Comparison of ENCODE assay signal across 13 cellular contexts in genomic region chr6:13304101-13304500, GRCh38. TPM values are rescaled to one million over a fixed set of nuclear protein-coding genes. Genes with fewer than 3 reads are reported as not detected.
A peak's percentile ranks its signal among the peaks of the same experiment; 100 is the strongest.
DNase-seq lines count a peak whose midpoint lies in the region; FAIRE-seq and TF ChIP-seq lines count a peak whose summit lies in the region.
"Had no signal": no experiment of that assay in that cellular context is flagged by ENCODE, and none has a peak within 500 bp of the region (broad histone marks: within the 10 kb centered on the region; RNA-seq: fewer than 3 reads in every experiment).

No MANE protein-coding gene starts in this region.

- H3K36me3 ChIP-seq in ACC112 (ENCODE audit: insufficient read depth, low read length) (peaks cover 25% of the 10 kb centered on the region), OCI-LY3 (replicated peaks; ENCODE audit: low read depth, low read length) (peaks cover 13% of the 10 kb centered on the region), colonic mucosa (no peaks in the 10 kb centered on the region)

- CTCF ChIA-PET in activated naive CD4-positive, alpha-beta T cell treated with anti-CD3 and anti-CD28 coated beads for 36 hours (lab: Charles Lee), result no interaction called here

- H3K36me3 Mint-ChIP-seq in nephron (ENCODE audit: low read depth), result peaks cover 82% of the 10 kb centered on the region
- peaks cover 36% of the 10 kb centered on the region for H3K36me3 Mint-ChIP-seq in activated naive CD4-positive, alpha-beta T cell treated with anti-CD3 and anti-CD28 coated beads for 36 hours (ENCODE audit: low read depth)

- no peaks in the 10 kb centered on the region for H3K9me3 Mint-ChIP-seq in nephron
- H3K9me3 Mint-ChIP-seq in activated naive CD4-positive, alpha-beta T cell treated with anti-CD3 and anti-CD28 coated beads for 36 hours, result peaks cover 4% of the 10 kb centered on the region
- H3K9me3 Mint-ChIP-seq: neural progenitor cell had no signal

- H3K4me3 ChIP-seq in ACC112 (ENCODE audit: low read depth, low read length), result no peak overlapping the region
- peak overlapping the region; percentile 45 for H3K4me3 ChIP-seq in OCI-LY3 (ENCODE audit: low read length)
- H3K4me3 ChIP-seq in colonic mucosa, result no peak overlapping the region
- H3K4me3 ChIP-seq: neural progenitor cell had no signal

- H3K9ac ChIP-seq in OCI-LY3 (ENCODE audit: low read length), result peak overlapping the region; percentile 31; the same call in 1 of the 2 replicates
- H3K9ac ChIP-seq in colonic mucosa (ENCODE audit: low read depth in 2 of 2, low read length in 2 of 2), result peak overlapping the region in 1 of 2 donors; percentile 62
- H3K9ac ChIP-seq: neural progenitor cell had no signal

- H3K79me2 ChIP-seq in ACC112 (ENCODE audit: control insufficient read depth, insufficient read depth, low read length, unreplicated experiment) (peaks cover 6% of the 10 kb centered on the region), OCI-LY3 (ENCODE audit: low read length) (no peaks in the 10 kb centered on the region)

- no peaks in the 10 kb centered on the region for H4K20me1 ChIP-seq in OCI-LY3 (ENCODE audit: insufficient read depth, low read length)

- no peak for DNase-seq in colonic mucosa
- no peak for DNase-seq in activated naive CD4-positive, alpha-beta T cell treated with anti-CD3 and anti-CD28 coated beads for 36 hours
- DNase-seq in stimulated activated CD4-positive, alpha-beta T cell treated with anti-CD3 and anti-CD28 coated beads, Interleukin-4, amount 100 ng/mL, for 1 hour, result no peak
- no peak for DNase-seq in GM19239 (ENCODE audit: insufficient read length, low spot score)
- no peak for DNase-seq in activated CD8-positive, alpha-beta memory T cell treated with anti-CD3 and anti-CD28 coated beads, Interleukin-2, amount 50 U/mL, for 4 hours
- DNase-seq: NCI-H1092, T1000 had no signal

- H3K9me3 ChIP-seq in OCI-LY3 (ENCODE audit: insufficient read depth, low read length), result no peaks in the 10 kb centered on the region
- H3K9me3 ChIP-seq in colonic mucosa, result no peaks in the 10 kb centered on the region

- peaks cover 19% of the 10 kb centered on the region for H3K4me1 Mint-ChIP-seq in nephron
- H3K4me1 Mint-ChIP-seq in activated naive CD4-positive, alpha-beta T cell treated with anti-CD3 and anti-CD28 coated beads for 36 hours (ENCODE audit: low read depth), result peaks cover 40% of the 10 kb centered on the region
- H3K4me1 Mint-ChIP-seq: neural progenitor cell had no signal

- H3K27ac Mint-ChIP-seq in nephron, result peak overlapping the region; percentile 47 to 73 (median 61)
- H3K27ac Mint-ChIP-seq in activated naive CD4-positive, alpha-beta T cell treated with anti-CD3 and anti-CD28 coated beads for 36 hours, result no peak overlapping the region
- H3K27ac Mint-ChIP-seq: neural progenitor cell had no signal

- H3K27me3 ChIP-seq in ACC112 (ENCODE audit: insufficient read depth, low read length) (no peaks in the 10 kb centered on the region), OCI-LY3 (ENCODE audit: low read depth, low read length) (no peaks in the 10 kb centered on the region), colonic mucosa (no peaks in the 10 kb centered on the region)
- H3K27me3 ChIP-seq: neural progenitor cell had no signal

- peaks cover 49% of the 10 kb centered on the region for H3K4me1 ChIP-seq in ACC112 (ENCODE audit: control insufficient read depth, insufficient read depth, low read length, unreplicated experiment)
- peaks cover 95% of the 10 kb centered on the region for H3K4me1 ChIP-seq in OCI-LY3 (ENCODE audit: low read length)
- peaks cover 10% of the 10 kb centered on the region for H3K4me1 ChIP-seq in colonic mucosa
- H3K4me1 ChIP-seq: neural progenitor cell had no signal

- FAIRE-seq in GM19239 (lab: Jason Lieb, UNC), result no peak
- FAIRE-seq: colon had no signal

- H2AFZ ChIP-seq in ACC112 (ENCODE audit: low read length, unreplicated experiment) (no peak overlapping the region), OCI-LY3 (ENCODE audit: low read depth, low read length) (no peak overlapping the region)
- H2AFZ ChIP-seq: neural progenitor cell had no signal

- H3K4me3 Mint-ChIP-seq in nephron, result no peak overlapping the region
- H3K4me3 Mint-ChIP-seq in activated naive CD4-positive, alpha-beta T cell treated with anti-CD3 and anti-CD28 coated beads for 36 hours, result no peak overlapping the region
- H3K4me3 Mint-ChIP-seq: neural progenitor cell had no signal

- no peaks in the 10 kb centered on the region for H3K27me3 Mint-ChIP-seq in nephron (ENCODE audit: low read depth)
- no peaks in the 10 kb centered on the region for H3K27me3 Mint-ChIP-seq in activated naive CD4-positive, alpha-beta T cell treated with anti-CD3 and anti-CD28 coated beads for 36 hours (ENCODE audit: low read depth)

- H3K27ac ChIP-seq in ACC112 (ENCODE audit: low read depth, low read length) (peak overlapping the region; percentile 93), OCI-LY3 (ENCODE audit: low read length) (peak overlapping the region; percentile 91), colonic mucosa (peak overlapping the region; percentile 76)
- H3K27ac ChIP-seq: C4-2B, neural progenitor cell had no signal

- TF ChIP-seq CTCF in OCI-LY3 (IDR thresholded peaks at IDR 0.05; ENCODE audit: low read depth, low read length), result no peak
- no peak for TF ChIP-seq CTCF in colonic mucosa (IDR thresholded peaks at IDR 0.05)
- no peak for TF ChIP-seq CTCF in nephron (IDR thresholded peaks at IDR 0.05; ENCODE audit: unreplicated experiment in 3 of 3)

- intact Hi-C loops in colonic mucosa (cut with DNase I), result no loop called here
- intact Hi-C loops in activated naive CD4-positive, alpha-beta T cell treated with anti-CD3 and anti-CD28 coated beads for 36 hours (cut with micrococcal nuclease), result no loop called here

- peak overlapping the region; percentile 92 for H3K4me2 ChIP-seq in OCI-LY3 (ENCODE audit: low read length)
- H3K4me2 ChIP-seq: neural progenitor cell had no signal

RNA-seq across cellular contexts. Expression of gene TBC1D7, which starts 24.2 kb away (rescaled TPM):
- total RNA-seq in colonic mucosa, result 10 to 100 TPM; 21.4 to 23.3 TPM
- total RNA-seq in activated naive CD4-positive, alpha-beta T cell treated with anti-CD3 and anti-CD28 coated beads for 36 hours, result 10 to 100 TPM; 25.4 to 27.1 TPM
